ENCODE assay signal across 1 cellular context in the genomic region with DNA sequence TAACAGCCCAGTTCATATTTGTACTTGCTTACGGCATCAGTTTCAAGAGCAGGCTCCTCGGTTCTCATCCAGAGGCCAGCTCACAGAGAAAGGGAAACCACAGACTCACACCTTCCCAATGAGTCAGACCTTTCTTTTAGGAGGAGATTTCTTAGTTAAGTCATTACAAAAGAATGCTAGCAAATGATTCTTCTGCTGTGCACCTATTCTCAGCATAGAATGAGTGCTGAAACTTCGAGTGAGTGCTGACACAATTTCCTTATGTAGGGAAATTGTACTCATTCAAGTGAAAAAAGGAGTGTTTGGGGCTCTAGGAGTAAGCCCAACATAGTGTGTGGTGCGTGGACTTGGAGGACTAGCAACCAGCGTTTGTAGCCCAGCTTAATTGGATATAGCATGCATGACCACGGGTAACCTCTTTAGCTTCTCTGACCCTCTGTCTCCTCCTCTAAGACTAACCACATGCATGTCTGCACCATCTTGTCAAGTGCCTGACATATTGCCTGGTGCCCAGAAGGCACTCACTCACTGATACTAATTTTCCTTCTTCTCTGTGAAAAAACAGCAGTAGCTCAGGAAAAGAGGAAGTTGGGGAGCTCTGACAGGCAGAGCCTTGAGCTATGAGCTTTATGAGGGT.
TF ChIP-seq lines count a peak whose summit lies in the region.

No MANE protein-coding gene starts in this region.

TF ChIP-seq in GM23338, 12 proteins besides CTCF, POLR2A, EP300 and RAD21 (continued from another document):
- TF ChIP-seq, protein P1, sequence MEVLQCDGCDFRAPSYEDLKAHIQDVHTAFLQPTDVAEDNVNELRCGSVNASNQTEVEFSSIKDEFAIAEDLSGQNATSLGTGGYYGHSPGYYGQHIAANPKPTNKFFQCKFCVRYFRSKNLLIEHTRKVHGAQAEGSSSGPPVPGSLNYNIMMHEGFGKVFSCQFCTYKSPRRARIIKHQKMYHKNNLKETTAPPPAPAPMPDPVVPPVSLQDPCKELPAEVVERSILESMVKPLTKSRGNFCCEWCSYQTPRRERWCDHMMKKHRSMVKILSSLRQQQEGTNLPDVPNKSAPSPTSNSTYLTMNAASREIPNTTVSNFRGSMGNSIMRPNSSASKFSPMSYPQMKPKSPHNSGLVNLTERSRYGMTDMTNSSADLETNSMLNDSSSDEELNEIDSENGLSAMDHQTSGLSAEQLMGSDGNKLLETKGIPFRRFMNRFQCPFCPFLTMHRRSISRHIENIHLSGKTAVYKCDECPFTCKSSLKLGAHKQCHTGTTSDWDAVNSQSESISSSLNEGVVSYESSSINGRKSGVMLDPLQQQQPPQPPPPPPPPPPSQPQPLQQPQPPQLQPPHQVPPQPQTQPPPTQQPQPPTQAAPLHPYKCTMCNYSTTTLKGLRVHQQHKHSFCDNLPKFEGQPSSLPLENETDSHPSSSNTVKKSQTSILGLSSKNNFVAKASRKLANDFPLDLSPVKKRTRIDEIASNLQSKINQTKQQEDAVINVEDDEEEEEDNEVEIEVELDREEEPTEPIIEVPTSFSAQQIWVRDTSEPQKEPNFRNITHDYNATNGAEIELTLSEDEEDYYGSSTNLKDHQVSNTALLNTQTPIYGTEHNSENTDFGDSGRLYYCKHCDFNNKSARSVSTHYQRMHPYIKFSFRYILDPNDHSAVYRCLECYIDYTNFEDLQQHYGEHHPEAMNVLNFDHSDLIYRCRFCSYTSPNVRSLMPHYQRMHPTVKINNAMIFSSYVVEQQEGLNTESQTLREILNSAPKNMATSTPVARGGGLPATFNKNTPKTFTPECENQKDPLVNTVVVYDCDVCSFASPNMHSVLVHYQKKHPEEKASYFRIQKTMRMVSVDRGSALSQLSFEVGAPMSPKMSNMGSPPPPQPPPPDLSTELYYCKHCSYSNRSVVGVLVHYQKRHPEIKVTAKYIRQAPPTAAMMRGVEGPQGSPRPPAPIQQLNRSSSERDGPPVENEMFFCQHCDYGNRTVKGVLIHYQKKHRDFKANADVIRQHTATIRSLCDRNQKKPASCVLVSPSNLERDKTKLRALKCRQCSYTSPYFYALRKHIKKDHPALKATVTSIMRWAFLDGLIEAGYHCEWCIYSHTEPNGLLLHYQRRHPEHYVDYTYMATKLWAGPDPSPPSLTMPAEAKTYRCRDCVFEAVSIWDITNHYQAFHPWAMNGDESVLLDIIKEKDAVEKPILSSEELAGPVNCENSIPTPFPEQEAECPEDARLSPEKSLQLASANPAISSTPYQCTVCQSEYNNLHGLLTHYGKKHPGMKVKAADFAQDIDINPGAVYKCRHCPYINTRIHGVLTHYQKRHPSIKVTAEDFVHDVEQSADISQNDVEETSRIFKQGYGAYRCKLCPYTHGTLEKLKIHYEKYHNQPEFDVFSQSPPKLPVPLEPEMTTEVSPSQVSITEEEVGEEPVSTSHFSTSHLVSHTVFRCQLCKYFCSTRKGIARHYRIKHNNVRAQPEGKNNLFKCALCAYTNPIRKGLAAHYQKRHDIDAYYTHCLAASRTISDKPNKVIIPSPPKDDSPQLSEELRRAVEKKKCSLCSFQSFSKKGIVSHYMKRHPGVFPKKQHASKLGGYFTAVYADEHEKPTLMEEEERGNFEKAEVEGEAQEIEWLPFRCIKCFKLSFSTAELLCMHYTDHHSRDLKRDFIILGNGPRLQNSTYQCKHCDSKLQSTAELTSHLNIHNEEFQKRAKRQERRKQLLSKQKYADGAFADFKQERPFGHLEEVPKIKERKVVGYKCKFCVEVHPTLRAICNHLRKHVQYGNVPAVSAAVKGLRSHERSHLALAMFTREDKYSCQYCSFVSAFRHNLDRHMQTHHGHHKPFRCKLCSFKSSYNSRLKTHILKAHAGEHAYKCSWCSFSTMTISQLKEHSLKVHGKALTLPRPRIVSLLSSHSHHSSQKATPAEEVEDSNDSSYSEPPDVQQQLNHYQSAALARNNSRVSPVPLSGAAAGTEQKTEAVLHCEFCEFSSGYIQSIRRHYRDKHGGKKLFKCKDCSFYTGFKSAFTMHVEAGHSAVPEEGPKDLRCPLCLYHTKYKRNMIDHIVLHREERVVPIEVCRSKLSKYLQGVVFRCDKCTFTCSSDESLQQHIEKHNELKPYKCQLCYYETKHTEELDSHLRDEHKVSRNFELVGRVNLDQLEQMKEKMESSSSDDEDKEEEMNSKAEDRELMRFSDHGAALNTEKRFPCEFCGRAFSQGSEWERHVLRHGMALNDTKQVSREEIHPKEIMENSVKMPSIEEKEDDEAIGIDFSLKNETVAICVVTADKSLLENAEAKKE (CRISPR knock-in tag; IDR thresholded peaks at IDR 0.05): no peak
- TF ChIP-seq ZNF331 (CRISPR knock-in tag; IDR thresholded peaks at IDR 0.05; ENCODE audit: low read depth): no peak
